Comparison of ENCODE assay signal across 9 cellular contexts in genomic region chr1:32246888-32247273, GRCh38. TPM values are rescaled to one million over a fixed set of nuclear protein-coding genes. Genes with fewer than 3 reads are reported as not detected.
DNase-seq lines count a peak whose midpoint lies in the region; ATAC-seq and TF ChIP-seq lines count a peak whose summit lies in the region.
"Had no signal": no experiment of that assay in that cellular context is flagged by ENCODE, and none has a peak within 500 bp of the region (broad histone marks: within the 10 kb centered on the region; RNA-seq: fewer than 3 reads in every experiment).

FAM167B (plus strand) TSS chr1:32247222; CDS start chr1:32247422, 200 bp downstream.

- no peak for TF ChIP-seq POLR2A in ovary (IDR thresholded peaks at IDR 0.05)

- no peaks in the 10 kb centered on the region for H3K36me3 ChIP-seq in SK-N-SH (replicated peaks in 1 of 2; ENCODE audit: control insufficient read depth in 1 of 2, insufficient read depth in 2 of 2, low read length in 1 of 2)
- H3K36me3 ChIP-seq in ovary: no peaks in the 10 kb centered on the region
- no peaks in the 10 kb centered on the region for H3K36me3 ChIP-seq in endodermal cell (ENCODE audit: control insufficient read depth, insufficient read depth, low read length)

- H3K4me1 Mint-ChIP-seq in CD4-positive, alpha-beta T cell (ENCODE audit: low read depth): peaks cover 61% of the 10 kb centered on the region
- H3K4me1 Mint-ChIP-seq in endodermal cell: peaks cover 7% of the 10 kb centered on the region

- TF ChIP-seq CTCF in CD4-positive, alpha-beta T cell (IDR thresholded peaks at IDR 0.05): no peak
- TF ChIP-seq CTCF in SK-N-SH (IDR thresholded peaks at IDR 0.05) (no peak), fibroblast of mammary gland (conservative IDR thresholded peaks at IDR 0.05; ENCODE audit: control insufficient read depth, insufficient read depth, low read depth, low read length) (no peak), ovary (IDR thresholded peaks at IDR 0.05) (no peak), endodermal cell (conservative IDR thresholded peaks at IDR 0.05) (no peak)

- H3K4me3 Mint-ChIP-seq in CD4-positive, alpha-beta T cell: peak within 1 kb of the TSS; percentile 86
- no peak within 1 kb of the TSS for H3K4me3 Mint-ChIP-seq in endodermal cell

- H3K4me3 ChIP-seq in SK-N-SH (ENCODE audit: low read depth in 2 of 2, low read length in 1 of 2): peak within 1 kb of the TSS in 1 of 2 experiments; percentile 47; a peak in 1 of 4 replicates
- no peak within 1 kb of the TSS for H3K4me3 ChIP-seq in fibroblast of mammary gland (ENCODE audit: control insufficient read depth, low read depth, low read length)
- no peak within 1 kb of the TSS for H3K4me3 ChIP-seq in ovary
- H3K4me3 ChIP-seq in endodermal cell (ENCODE audit: low read length): no peak within 1 kb of the TSS

- CTCF ChIA-PET in CD4-positive, alpha-beta T cell (lab: Charles Lee): interaction anchor here (1.0 to 4.5 kb wide), 4 partner anchors 7 to 126 kb away, joined by 3 to 48 read pairs (median 4); no protein-coding TSS in a partner anchor
- CTCF ChIA-PET in SK-N-SH (lab: Yijun Ruan, JAX): interaction anchor here (1.0 to 5.4 kb wide), 8 partner anchors 8 to 59 kb away, joined by 3 to 45 read pairs (median 6); partner anchors contain the start of gene CCDC28B

- TF ChIP-seq EP300 in SK-N-SH (IDR thresholded peaks at IDR 0.05; ENCODE audit: borderline replicate concordance in 1 of 2, low read depth in 1 of 2, low read length in 1 of 2) (no peak), ovary (IDR thresholded peaks at IDR 0.05) (peak; percentile 71)

- H3K27ac ChIP-seq in CD4-positive, alpha-beta T cell (ENCODE audit: low read depth, low read length): peak within 1 kb of the TSS; percentile 94
- H3K27ac ChIP-seq in SK-N-SH (ENCODE audit: low read depth in 2 of 2, low read length in 1 of 2) (no peak within 1 kb of the TSS), ovary (no peak within 1 kb of the TSS), endodermal cell (ENCODE audit: low read depth, low read length) (no peak within 1 kb of the TSS)

- peaks cover 3% of the 10 kb centered on the region for H3F3A ChIP-seq in SK-N-SH (replicated peaks; ENCODE audit: insufficient read depth)

- peaks cover 11% of the 10 kb centered on the region for H3K36me3 Mint-ChIP-seq in CD4-positive, alpha-beta T cell (ENCODE audit: low read depth)
- no peaks in the 10 kb centered on the region for H3K36me3 Mint-ChIP-seq in endodermal cell (ENCODE audit: low read depth)

- H2AFZ ChIP-seq in SK-N-SH (ENCODE audit: low read depth): peak within 1 kb of the TSS; percentile 19; the same call in 1 of the 2 replicates

- peak within 1 kb of the TSS; percentile 44; the same call in 1 of the 2 replicates for H3K4me2 ChIP-seq in SK-N-SH

- no peak for TF ChIP-seq RAD21 in SK-N-SH (IDR thresholded peaks at IDR 0.05; ENCODE audit: low read length)

- H3K9me3 Mint-ChIP-seq in CD4-positive, alpha-beta T cell: no peaks in the 10 kb centered on the region
- no peaks in the 10 kb centered on the region for H3K9me3 Mint-ChIP-seq in endodermal cell

- no peak for ATAC-seq in CD4-positive, alpha-beta T cell (ENCODE audit: poor library complexity)
- no peak for ATAC-seq in HG03039 (IDR thresholded peaks at IDR 0.05; ENCODE audit: unreplicated experiment)

- no CpG with 5 or more reads among the region's 3 CpGs for WGBS in SK-N-SH (ENCODE audit: low lambda C conversion rate)
- 29 to 49% (median 43%) methylated on average over 3 of the region's 3 CpGs for WGBS in ovary, 3 donors
- WGBS in endodermal cell (ENCODE audit: insufficient coverage in 1 of 2, insufficient read length in 1 of 2), 2 experiments: 90% methylated on average over 3 of the region's 3 CpGs; no CpG with 5 or more reads in 1 of the 2 experiments

- H3K79me2 ChIP-seq in SK-N-SH (ENCODE audit: insufficient read depth): no peaks in the 10 kb centered on the region

- no peaks in the 10 kb centered on the region for H3K9me3 ChIP-seq in CD4-positive, alpha-beta T cell (ENCODE audit: control insufficient read depth, low read length)
- H3K9me3 ChIP-seq in SK-N-SH: no peaks in the 10 kb centered on the region
- no peaks in the 10 kb centered on the region for H3K9me3 ChIP-seq in ovary
- no peaks in the 10 kb centered on the region for H3K9me3 ChIP-seq in endodermal cell (ENCODE audit: control insufficient read depth, low read length)

- no peaks in the 10 kb centered on the region for H3K27me3 Mint-ChIP-seq in CD4-positive, alpha-beta T cell
- H3K27me3 Mint-ChIP-seq in endodermal cell (ENCODE audit: insufficient read depth): peaks cover 8% of the 10 kb centered on the region

- no peaks in the 10 kb centered on the region for H4K20me1 ChIP-seq in SK-N-SH (ENCODE audit: insufficient read depth)

- H3K4me1 ChIP-seq in SK-N-SH (ENCODE audit: control insufficient read depth in 1 of 2, insufficient read depth in 2 of 2, low read depth in 1 of 2, low read length in 1 of 2) (peaks cover 7 to 10% of the 10 kb centered on the region in 2 experiments; a peak in 3 of 4 replicates), ovary (ENCODE audit: insufficient read depth) (peaks cover 14% of the 10 kb centered on the region), endodermal cell (ENCODE audit: control insufficient read depth, insufficient read depth, low read length) (no peaks in the 10 kb centered on the region)

- intact Hi-C loops in CD4-positive, alpha-beta T cell (cut with DNase I, micrococcal nuclease): no loop called here
- intact Hi-C loops in ovary (cut with DNase I): loop anchor here in 1 of 4 donors (10.0 kb wide), 1 partner anchor 118 kb away; the partner anchor contains the start of genes FAM229A and TSSK3

- DNase-seq in CD4-positive, alpha-beta T cell: no peak
- DNase-seq in SK-N-SH: no peak
- peak; percentile 82 for DNase-seq in fibroblast of mammary gland (ENCODE audit: low read depth)
- DNase-seq in ovary: peak in 1 of 5 donors; percentile 49
- no peak for DNase-seq in COR-L47 (lab: John Stamatoyannopoulos, UW)
- DNase-seq in endodermal cell: no peak
- DNase-seq in NCI-H2107 (lab: John Stamatoyannopoulos, UW): no peak
- DNase-seq: KG1 had no signal

- H3K27me3 ChIP-seq in CD4-positive, alpha-beta T cell (ENCODE audit: control insufficient read depth, insufficient read depth, low read length): no peaks in the 10 kb centered on the region
- H3K27me3 ChIP-seq in SK-N-SH (ENCODE audit: insufficient read depth) (no peaks in the 10 kb centered on the region), ovary (no peaks in the 10 kb centered on the region), endodermal cell (ENCODE audit: control insufficient read depth, insufficient read depth, low read length, poor library complexity, severe bottlenecking) (no peaks in the 10 kb centered on the region)

- no peaks in the 10 kb centered on the region for H3K9me2 ChIP-seq in SK-N-SH

- POLR2A ChIA-PET in CD4-positive, alpha-beta T cell (lab: Charles Lee): interaction anchor here (1.8 to 21.2 kb wide), 5 partner anchors 15 to 148 kb away, joined by 5 to 543 read pairs (median 80); partner anchors contain the start of genes BSDC1 and HDAC1
- POLR2A ChIA-PET in SK-N-SH (lab: Yijun Ruan, JAX): interaction anchor here (0.5 kb wide), 1 partner anchor 9 kb away, joined by 3 read pairs; no protein-coding TSS in a partner anchor

- H3K27ac Mint-ChIP-seq in CD4-positive, alpha-beta T cell: peak within 1 kb of the TSS; percentile 99
- no peak within 1 kb of the TSS for H3K27ac Mint-ChIP-seq in endodermal cell

- H3K9ac ChIP-seq in SK-N-SH: no peak within 1 kb of the TSS
- no peak within 1 kb of the TSS for H3K9ac ChIP-seq in endodermal cell (ENCODE audit: extremely low read depth, low read length, poor library complexity, severe bottlenecking)

TF ChIP-seq in SK-N-SH, 30 proteins besides CTCF, POLR2A, EP300 and RAD21:
- TF ChIP-seq USF1 (IDR thresholded peaks at IDR 0.05; ENCODE audit: borderline replicate concordance, low read depth) (peak; percentile 43; the same call in 1 of the 2 replicates), RFX5 (IDR thresholded peaks at IDR 0.05; ENCODE audit: low read length) (no peak)

RNA-seq across cellular contexts. Expression of gene FAM167B, which starts in this region (rescaled TPM):
- under 1 TPM; 0.38 to 0.45 TPM for total RNA-seq in CD4-positive, alpha-beta T cell
- polyA plus RNA-seq in SK-N-SH (2012; rRNA removed): 1.2 and 1.6 TPM in 2 replicates
- polyA plus RNA-seq in SK-N-SH (2012; cell fraction: cytosol; rRNA removed): 0.63 and 1.1 TPM in 2 replicates
- polyA plus RNA-seq in SK-N-SH (2012; cell fraction: nucleus; rRNA removed): 2.3 and 2.9 TPM in 2 replicates
- total RNA-seq in ovary: 1 to 10 TPM in 6 of 7 donors, not detected in 1; 1.5 to 7.8 (median 3.6) TPM
- polyA plus RNA-seq in ovary: 1 to 10 TPM; 2.3 to 3.4 TPM
- total RNA-seq in endodermal cell: 1 to 10 TPM; 1.1 to 2.9 TPM
- polyA plus RNA-seq in endodermal cell (2013, experiment 1 of 2): 1.5 TPM
- polyA plus RNA-seq in endodermal cell (2013, experiment 2 of 2): 1.7 TPM
